9 cellular contexts compared by ENCODE assay signal in genomic region chr12:67515679-67516363, GRCh38.
DNase-seq lines count a peak whose midpoint lies in the region; ATAC-seq and TF ChIP-seq lines count a peak whose summit lies in the region.
"Had no signal": no experiment of that assay in that cellular context is flagged by ENCODE, and none has a peak within 500 bp of the region (broad histone marks: within the 10 kb centered on the region; RNA-seq: fewer than 3 reads in every experiment).

No MANE protein-coding gene starts in this region.

- peak; percentile 87 for ATAC-seq in GM19025 (IDR thresholded peaks at IDR 0.05; ENCODE audit: low read depth, unreplicated experiment)
- ATAC-seq in HG03108 (IDR thresholded peaks at IDR 0.05; ENCODE audit: unreplicated experiment), result peak; percentile 93

- H3K36me3 ChIP-seq in ascending aorta, result no peaks in the 10 kb centered on the region

- no peak overlapping the region for H3K27ac ChIP-seq in ascending aorta
- H3K27ac ChIP-seq: parathyroid adenoma had no signal

- peaks cover 0 to 17% of the 10 kb centered on the region in 2 donors for H3K4me1 ChIP-seq in ascending aorta
- H3K4me1 ChIP-seq: parathyroid adenoma had no signal

- DNase-seq in A172 (ENCODE audit: low spot score) (peak; percentile 53), NCI-H748 (lab: John Stamatoyannopoulos, UW; ENCODE audit: unreplicated experiment) (peak; percentile 96), ascending aorta (ENCODE audit: low spot score in 2 of 2) (no peak), cerebellum (ENCODE audit: low spot score) (no peak), iPS-NIHi7 (ENCODE audit: extremely low spot score) (no peak)
- peak; percentile 62 for DNase-seq in central memory CD4-positive, alpha-beta T cell

- H3K9me3 ChIP-seq in ascending aorta, result no peaks in the 10 kb centered on the region

- no peaks in the 10 kb centered on the region for H3K27me3 ChIP-seq in ascending aorta

- no peak overlapping the region for H3K4me3 ChIP-seq in ascending aorta

- TF ChIP-seq CTCF in ascending aorta (IDR thresholded peaks at IDR 0.05), result no peak

- intact Hi-C loops in ascending aorta (cut with DNase I), result no loop called here

Comparison
In these comparisons a context has a peak if more than half of its experiments do, and no peak if none do; other contexts are left out.
1. DNase-seq: peak in A172 (single experiment), NCI-H748 (single experiment) and central memory CD4-positive, alpha-beta T cell (single experiment); none in ascending aorta (0 of 2), cerebellum (single experiment) and iPS-NIHi7 (single experiment).